Comparison of ENCODE assay signal across 33 cellular contexts in the genomic region with DNA sequence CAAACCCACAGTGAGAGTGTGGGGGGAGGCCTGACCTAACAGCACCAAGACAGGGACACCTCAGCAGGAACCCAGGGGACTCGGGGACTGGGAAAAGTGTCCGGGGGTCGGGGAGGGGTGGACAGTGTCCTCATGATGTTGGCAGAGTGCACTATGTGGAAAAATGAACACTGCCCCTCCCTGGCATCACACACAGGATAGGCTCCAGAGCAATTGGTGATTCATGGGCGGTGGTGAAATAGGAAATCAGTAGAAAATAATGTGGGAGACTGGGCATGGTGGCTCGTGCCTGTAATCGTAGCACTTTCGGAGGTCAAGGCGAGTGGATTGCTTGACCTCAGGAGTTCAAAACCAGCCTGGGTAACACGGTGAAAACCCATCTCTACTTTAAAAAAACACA.
"Had no signal": no experiment of that assay in that cellular context is flagged by ENCODE, and none has a peak within 500 bp of the region (broad histone marks: within the 10 kb centered on the region; RNA-seq: fewer than 3 reads in every experiment).

No MANE protein-coding gene starts in this region.

- H3K36me3 ChIP-seq: MG63, SJCRH30 had no signal

- ATAC-seq: activated CD8-positive, alpha-beta T cell treated with anti-CD3 and anti-CD28 coated beads for 36 hours; activated T-cell treated with anti-CD3 and anti-CD28 coated beads, Interleukin-2, amount 50 U/mL, for 72 hours; activated T-helper 17 cell treated with anti-CD3 and anti-CD28 coated beads, Interleukin-2, amount 50 U/mL, for 72 hours; PC-3 had no signal

- H3K9me3 ChIP-seq: MG63, SJCRH30 had no signal

- DNase-seq: activated CD4-positive, alpha-beta T cell treated with anti-CD3 and anti-CD28 coated beads, Interleukin-2, amount 10 ng/mL, durations not matched to agents 24 days and 14 days; activated CD4-positive, alpha-beta T cell treated with anti-CD3 and anti-CD28 coated beads, Interleukin-2, amount 50 U/mL, for 4 hours; activated CD8-positive, alpha-beta T cell treated with anti-CD3 and anti-CD28 coated beads for 36 hours; activated effector memory CD4-positive, alpha-beta T cell treated with anti-CD3 and anti-CD28 coated beads, Interleukin-2, amount 50 U/mL, for 16 hours; activated naive CD4-positive, alpha-beta T cell; activated naive CD4-positive, alpha-beta T cell treated with anti-CD3 and anti-CD28 coated beads, Interleukin-2, amount 50 U/mL, for 16 hours; activated naive CD8-positive, alpha-beta T cell treated with anti-CD3 and anti-CD28 coated beads for 36 hours; activated T-cell treated with anti-CD3 and anti-CD28 coated beads, Interleukin-2, amount 50 U/mL, for 1 hour; activated T-cell treated with anti-CD3 and anti-CD28 coated beads, Interleukin-2, amount 50 U/mL, for 72 hours; amniotic stem cell; aorta; brain microvascular endothelial cell; MG63; MV-4-11; NCI-H1092 treated with DMSO at 0.1 percent for 48 hours; NCI-H1417; NCI-H146; NCI-H187; NCI-H2029 treated with DMSO at 0.1 percent for 48 hours; NCI-H2107; NCI-H2171; NCI-H510A; NCI-H526; NCI-H748 treated with DMSO at 0.1 percent for 48 hours; NK-92 treated with Interleukin-12 subunit alpha and Interleukin-12 subunit beta, amount 100 ng/mL, for 24 hours; PC-3; SHP77; SJCRH30; T1000 had no signal

- H3K27ac ChIP-seq: brain microvascular endothelial cell, cardiac muscle cell, RWPE1, SJCRH30, SK-N-MC had no signal

- H3K4me1 ChIP-seq: SJCRH30 had no signal

- H3K4me3 ChIP-seq: cardiac muscle cell, MG63, SJCRH30, SK-N-MC had no signal

- H3K27me3 ChIP-seq: brain microvascular endothelial cell, cardiac muscle cell, MG63 had no signal
